Comparison of ENCODE assay signal across 17 cellular contexts in genomic region chr5:55101556-55102276, GRCh38. TPM values are rescaled to one million over a fixed set of nuclear protein-coding genes. Genes with fewer than 3 reads are reported as not detected.
DNase-seq lines count a peak whose midpoint lies in the region; ATAC-seq and TF ChIP-seq lines count a peak whose summit lies in the region.
"Had no signal": no experiment of that assay in that cellular context is flagged by ENCODE, and none has a peak within 500 bp of the region (broad histone marks: within the 10 kb centered on the region; RNA-seq: fewer than 3 reads in every experiment).

No MANE protein-coding gene starts in this region.

- peak; percentile 13 for DNase-seq in activated gamma-delta T cell treated with Interleukin-2 at 50 U/mL for 16 hours
- DNase-seq in activated gamma-delta T cell (lab: John Stamatoyannopoulos, UW): no peak
- DNase-seq in MV-4-11 (lab: John Stamatoyannopoulos, UW): peak; percentile 2
- DNase-seq in central memory CD8-positive, alpha-beta T cell (ENCODE audit: low spot score in 2 of 2): peak in 1 of 2 donors; percentile 28
- DNase-seq in stimulated activated naive CD8-positive, alpha-beta T cell treated with anti-CD3 and anti-CD28 coated beads, Interleukin-15, amount 100 ng/mL, for 72 hours: peak; percentile 27 to 39
- no peak for DNase-seq in GM23338 (ENCODE audit: low spot score)
- DNase-seq in KBM-7: no peak
- DNase-seq: amygdala, cerebellar nuclear complex, HCEC 1CT, hypothalamus, NCI-H2029, NCI-H69, nucleus accumbens had no signal

- H3K79me2 ChIP-seq in GM23338 (replicated peaks; ENCODE audit: insufficient read depth): no peaks in the 10 kb centered on the region

- no peaks in the 10 kb centered on the region for H3K4me1 ChIP-seq in GM23338 (ENCODE audit: insufficient read depth)

- peak overlapping the region; percentile 91 for H3K4me3 Mint-ChIP-seq in central memory CD8-positive, alpha-beta T cell
- H3K4me3 Mint-ChIP-seq in stimulated activated naive CD8-positive, alpha-beta T cell treated with anti-CD3 and anti-CD28 coated beads, Interleukin-15, amount 100 ng/mL, for 72 hours: peak overlapping the region; percentile 75 to 79
- no peak overlapping the region for H3K4me3 Mint-ChIP-seq in GM23338

- in situ Hi-C loops in KBM-7 (cut with MboI; ENCODE audit: low pct_unique_long_range_greater_than_20kb, low sequenced_read_pairs): no loop called here

- TF ChIP-seq CTCF in GM23338 (conservative IDR thresholded peaks at IDR 0.05; ENCODE audit: low read depth in 2 of 2): no peak

- no peak overlapping the region for H3K4me3 ChIP-seq in GM23338

- H3F3A ChIP-seq in GM23338 (replicated peaks; ENCODE audit: low read depth): no peaks in the 10 kb centered on the region

- no peaks in the 10 kb centered on the region for H3K27me3 Mint-ChIP-seq in central memory CD8-positive, alpha-beta T cell
- peaks cover 34% of the 10 kb centered on the region for H3K27me3 Mint-ChIP-seq in stimulated activated naive CD8-positive, alpha-beta T cell treated with anti-CD3 and anti-CD28 coated beads, Interleukin-15, amount 100 ng/mL, for 72 hours
- peaks cover 2% of the 10 kb centered on the region for H3K27me3 Mint-ChIP-seq in GM23338 (ENCODE audit: insufficient read depth, low read depth, poor library complexity)

- no peak overlapping the region for H3K27ac ChIP-seq in GM23338 (ENCODE audit: low read depth)
- H3K27ac ChIP-seq: thoracic aorta had no signal

- H3K9me2 ChIP-seq in GM23338 (ENCODE audit: insufficient read depth): 0 out of 2 replicates have a peak, but pooled peaks cover 2% of the 10 kb centered on the region

- H2AFZ ChIP-seq in GM23338: no peak overlapping the region

- peak; percentile 69 for ATAC-seq in central memory CD8-positive, alpha-beta T cell (replicated peaks; ENCODE audit: extremely low read depth, poor library complexity, severe bottlenecking)
- ATAC-seq in stimulated activated naive CD8-positive, alpha-beta T cell treated with anti-CD3 and anti-CD28 coated beads, Interleukin-15, amount 100 ng/mL, for 72 hours: peak; percentile 95
- ATAC-seq in GM18909 (IDR thresholded peaks at IDR 0.05; ENCODE audit: poor library complexity, unreplicated experiment) (no peak), GM23338 (no peak)
- ATAC-seq: sciatic nerve had no signal

- H3K27ac Mint-ChIP-seq in central memory CD8-positive, alpha-beta T cell (ENCODE audit: low read depth): peak overlapping the region; percentile 89
- H3K27ac Mint-ChIP-seq in stimulated activated naive CD8-positive, alpha-beta T cell treated with anti-CD3 and anti-CD28 coated beads, Interleukin-15, amount 100 ng/mL, for 72 hours: peak overlapping the region; percentile 63 to 77
- no peak overlapping the region for H3K27ac Mint-ChIP-seq in GM23338

- H3K36me3 ChIP-seq in GM23338 (ENCODE audit: insufficient read depth): no peaks in the 10 kb centered on the region
- H3K36me3 ChIP-seq: thoracic aorta had no signal

- peaks cover 80% of the 10 kb centered on the region for H3K4me1 Mint-ChIP-seq in central memory CD8-positive, alpha-beta T cell
- H3K4me1 Mint-ChIP-seq in stimulated activated naive CD8-positive, alpha-beta T cell treated with anti-CD3 and anti-CD28 coated beads, Interleukin-15, amount 100 ng/mL, for 72 hours: peaks cover 73% of the 10 kb centered on the region
- H3K4me1 Mint-ChIP-seq in GM23338: peaks cover 4% of the 10 kb centered on the region; the same call in 1 of the 3 replicates

- no peaks in the 10 kb centered on the region for H4K20me1 ChIP-seq in GM23338 (replicated peaks; ENCODE audit: insufficient read depth)

- H3K4me2 ChIP-seq in GM23338: no peak overlapping the region

- peaks cover 27% of the 10 kb centered on the region for H3K36me3 Mint-ChIP-seq in central memory CD8-positive, alpha-beta T cell (ENCODE audit: insufficient read depth)
- no peaks in the 10 kb centered on the region for H3K36me3 Mint-ChIP-seq in GM23338 (ENCODE audit: low read depth)

- H3K27me3 ChIP-seq in GM23338 (ENCODE audit: insufficient read depth): no peaks in the 10 kb centered on the region

- H3K9me3 Mint-ChIP-seq in central memory CD8-positive, alpha-beta T cell: peaks cover 18% of the 10 kb centered on the region
- peaks cover 15 to 32% of the 10 kb centered on the region in 2 donors for H3K9me3 Mint-ChIP-seq in stimulated activated naive CD8-positive, alpha-beta T cell treated with anti-CD3 and anti-CD28 coated beads, Interleukin-15, amount 100 ng/mL, for 72 hours
- H3K9me3 Mint-ChIP-seq in GM23338: peaks cover 10% of the 10 kb centered on the region; the same call in 2 of the 3 replicates

TF ChIP-seq in GM23338, 12 proteins besides CTCF, POLR2A, EP300 and RAD21:
- TF ChIP-seq ETS1 (IDR thresholded peaks at IDR 0.05): no peak

RNA-seq across cellular contexts. Expression of gene GZMA, which starts 0.7 kb away (rescaled TPM):
- not detected in 2 replicates for total RNA-seq in GM23338 (2014; rRNA removed; shearing (Covaris generic))
- not detected in 2 replicates for polyA plus RNA-seq in GM23338 (2016; fragmentation: Nextera tagmentation; extraction: Ambion mirVana)

RNA-seq across cellular contexts. Expression of gene GPX8, which starts 58.3 kb away (rescaled TPM):
- 52.1 and 64.4 TPM in 2 replicates for total RNA-seq in GM23338 (2014; rRNA removed; shearing (Covaris generic))
- 59.1 and 66.1 TPM in 2 replicates for polyA plus RNA-seq in GM23338 (2016; fragmentation: Nextera tagmentation; extraction: Ambion mirVana)

Comparison
In these comparisons a context has a peak if more than half of its experiments do, and no peak if none do; other contexts are left out.
1. DNase-seq: peak in activated gamma-delta T cell treated with Interleukin-2 at 50 U/mL for 16 hours (single experiment), MV-4-11 (single experiment) and stimulated activated naive CD8-positive, alpha-beta T cell treated with anti-CD3 and anti-CD28 coated beads, Interleukin-15, amount 100 ng/mL, for 72 hours (2 of 2); none in activated gamma-delta T cell (single experiment), GM23338 (single experiment) and KBM-7 (single experiment).
2. ATAC-seq: peak in central memory CD8-positive, alpha-beta T cell (single experiment) and stimulated activated naive CD8-positive, alpha-beta T cell treated with anti-CD3 and anti-CD28 coated beads, Interleukin-15, amount 100 ng/mL, for 72 hours (single experiment); none in GM18909 (single experiment) and GM23338 (single experiment).